ENCODE assay signal across 23 cellular contexts in genomic region chr17:29061036-29061435, GRCh38. TPM values are rescaled to one million over a fixed set of nuclear protein-coding genes. Genes with fewer than 3 reads are reported as not detected.
DNase-seq lines count a peak whose midpoint lies in the region; ATAC-seq, FAIRE-seq and TF ChIP-seq lines count a peak whose summit lies in the region.
"Had no signal": no experiment of that assay in that cellular context is flagged by ENCODE, and none has a peak within 500 bp of the region (broad histone marks: within the 10 kb centered on the region; RNA-seq: fewer than 3 reads in every experiment).

No MANE protein-coding gene starts in this region.

- CTCF ChIA-PET in A673 (lab: Charles Lee) (no interaction called here), H1 (lab: Charles Lee; ENCODE audit: partially characterized antibody) (interaction anchor here (1.1 to 2.8 kb wide), 3 partner anchors 12 to 95 kb away, joined by 3 to 11 read pairs (median 5); no protein-coding TSS in a partner anchor)

- peak overlapping the region; percentile 77; the same call in 1 of the 2 replicates for H2BK5ac ChIP-seq in H1 (ENCODE audit: low read depth, low read length)

- POLR2A ChIA-PET in A673 (lab: Charles Lee; ENCODE audit: low non-redundant PET) (no interaction called here), H1 (lab: Charles Lee; ENCODE audit: partially characterized antibody) (interaction anchor here (1.1 to 3.1 kb wide), 6 partner anchors 10 to 65 kb away, joined by 3 to 19 read pairs (median 4); partner anchors contain the start of gene PIPOX)

- no peak overlapping the region for H3K14ac ChIP-seq in H1 (ENCODE audit: insufficient read length)

- H3K36me3 ChIP-seq in A673 (ENCODE audit: insufficient read depth, low read length, poor library complexity, severe bottlenecking) (no peaks in the 10 kb centered on the region), H1 (ENCODE audit: control insufficient read depth in 2 of 4, insufficient read depth in 4 of 4, low read length in 3 of 4) (peaks cover 0 to 3% (median 0%) of the 10 kb centered on the region in 4 experiments; a peak in 1 of 8 replicates), mesodermal cell (ENCODE audit: control insufficient read depth, insufficient read depth, low read length) (no peaks in the 10 kb centered on the region)
- H3K36me3 ChIP-seq: ascending aorta, ovary had no signal

- no peak for FAIRE-seq in H1 (lab: Jason Lieb, UNC)
- FAIRE-seq: A204.1, islet of Langerhans had no signal

- H2BK120ac ChIP-seq in H1 (replicated peaks; ENCODE audit: low read depth, low read length), result no peak overlapping the region

- peak overlapping the region; percentile 4 for H3K4me3 ChIP-seq in A673 (ENCODE audit: low read depth, low read length, poor library complexity, severe bottlenecking)
- no peak overlapping the region for H3K4me3 ChIP-seq in H1 (ENCODE audit: extremely low read depth in 1 of 4, insufficient read depth in 2 of 4, low read depth in 3 of 4, low read length in 4 of 4)
- H3K4me3 ChIP-seq in mesodermal cell (ENCODE audit: extremely low read depth, insufficient read depth, low read length, poor library complexity, severe bottlenecking), result no peak overlapping the region
- H3K4me3 ChIP-seq: ascending aorta, GM23248, mucosa of descending colon, ovary had no signal

- peak overlapping the region in 1 of 2 experiments; percentile 39; a peak in 2 of 4 replicates for H3K4me2 ChIP-seq in H1 (ENCODE audit: insufficient read depth in 1 of 2, low read depth in 2 of 2, low read length in 2 of 2)

- H3K9me3 ChIP-seq in A673 (ENCODE audit: low read depth, low read length, poor library complexity, severe bottlenecking), result no peaks in the 10 kb centered on the region
- H3K9me3 ChIP-seq in H1 (ENCODE audit: insufficient read depth in 2 of 2, low read depth in 1 of 2, low read length in 1 of 2), result no peaks in the 10 kb centered on the region
- no peaks in the 10 kb centered on the region for H3K9me3 ChIP-seq in mesodermal cell (ENCODE audit: control insufficient read depth, low read length)
- H3K9me3 ChIP-seq: ascending aorta, mucosa of descending colon, ovary had no signal

- WGBS in H1 (ENCODE audit: extremely low coverage in 1 of 2, insufficient coverage in 1 of 2, insufficient read length in 1 of 2, insufficient replicate concordance in 2 of 2, low coverage in 1 of 2, low lambda C conversion rate in 2 of 2, missing lambda C conversion rate in 1 of 2), 2 experiments, result 90% methylated on average over 8 of the region's 8 CpGs; no CpG with 5 or more reads in 1 of the 2 experiments
- 67 to 71% methylated on average over 6 to 8 of the region's 8 CpGs for WGBS in mesodermal cell (ENCODE audit: insufficient coverage in 2 of 2), 2 experiments

- no peaks in the 10 kb centered on the region for H3K23me2 ChIP-seq in H1 (ENCODE audit: low read depth, low read length)

- H3K4me1 ChIP-seq in A673 (ENCODE audit: insufficient read depth, low read length, poor library complexity, severe bottlenecking) (peaks cover 48% of the 10 kb centered on the region), H1 (replicated peaks in 1 of 4; ENCODE audit: control insufficient read depth in 3 of 4, insufficient read depth in 4 of 4, low read length in 3 of 4) (peaks cover 9 to 26% (median 18%) of the 10 kb centered on the region in 4 experiments), mesodermal cell (ENCODE audit: control insufficient read depth, insufficient read depth, low read length, poor library complexity, severe bottlenecking) (peaks cover 26% of the 10 kb centered on the region)
- H3K4me1 ChIP-seq: ascending aorta had no signal

- no peaks in the 10 kb centered on the region for H4K20me1 ChIP-seq in H1 (replicated peaks in 1 of 2; ENCODE audit: control insufficient read depth in 1 of 2, insufficient read depth in 2 of 2, low read length in 2 of 2)

- no peak overlapping the region for H2AFZ ChIP-seq in H1 (ENCODE audit: low read length)
- H2AFZ ChIP-seq: GM23248 had no signal

- H3K4ac ChIP-seq in H1 (replicated peaks; ENCODE audit: insufficient read length, low read depth, low read length), result no peak overlapping the region

- intact Hi-C loops in A673 (cut with micrococcal nuclease; ENCODE audit: unreplicated experiment), result no loop called here

- H3K79me2 ChIP-seq in H1 (ENCODE audit: control insufficient read depth in 1 of 2, insufficient read depth in 2 of 2, low read length in 2 of 2), result no peaks in the 10 kb centered on the region

- peak overlapping the region; percentile 86; the same call in 1 of the 2 replicates for H2AK5ac ChIP-seq in H1 (ENCODE audit: low read depth, low read length)

- TF ChIP-seq RAD21 in H1 (IDR thresholded peaks at IDR 0.05 in 1 of 2, conservative IDR thresholded peaks at IDR 0.05 in 1 of 2; ENCODE audit: low read depth in 2 of 2, low read length in 2 of 2), result no peak

- H2BK12ac ChIP-seq in H1 (ENCODE audit: low read depth, low read length), result no peak overlapping the region; the same call in 1 of the 2 replicates

- H2BK20ac ChIP-seq in H1 (ENCODE audit: low read length), result no peak overlapping the region

- no peak for TF ChIP-seq POLR2A in H1 (IDR thresholded peaks at IDR 0.05; ENCODE audit: control extremely low read depth in 1 of 2, low read depth in 2 of 2, low read length in 2 of 2)

- H4K91ac ChIP-seq in H1 (replicated peaks; ENCODE audit: insufficient read length, low read length), result no peak overlapping the region

- TF ChIP-seq CTCF in A673 (conservative IDR thresholded peaks at IDR 0.05; ENCODE audit: low read depth, low read length), result no peak
- TF ChIP-seq CTCF in H1 (IDR thresholded peaks at IDR 0.05; ENCODE audit: control extremely low read depth in 1 of 3, insufficient read depth in 1 of 3, low read depth in 1 of 3, low read length in 3 of 3), result no peak

- no peak overlapping the region for H4K8ac ChIP-seq in H1 (ENCODE audit: extremely low read depth, insufficient read depth, low read length)

- H2BK15ac ChIP-seq in H1 (ENCODE audit: low read length), result no peak overlapping the region

- BruUV-seq in A673 (replicated peaks; lab: Mats Ljungman, UMichigan), result no TSS peak

- H4K5ac ChIP-seq in H1 (ENCODE audit: insufficient read length, low read depth, low read length), result no peak overlapping the region

- H3K18ac ChIP-seq in H1 (ENCODE audit: extremely low read depth, low read length), result 0 out of 2 replicates have a peak overlapping the region, but pooled peaks have one; percentile 0

- no peak overlapping the region for H3K56ac ChIP-seq in H1 (replicated peaks; ENCODE audit: insufficient read length, low read depth, low read length)

- H3K79me1 ChIP-seq in H1 (ENCODE audit: low read depth, low read length), result no peaks in the 10 kb centered on the region

- H3K27ac ChIP-seq in A673 (ENCODE audit: low read depth, low read length, poor library complexity, severe bottlenecking) (peak overlapping the region; percentile 57), H1 (ENCODE audit: low read depth, low read length) (no peak overlapping the region), mesodermal cell (ENCODE audit: low read depth, low read length, severe bottlenecking) (peak overlapping the region; percentile 74)
- H3K27ac ChIP-seq: ascending aorta, GM23248, ovary, RWPE1 had no signal

- no peak overlapping the region for H3K23ac ChIP-seq in H1 (ENCODE audit: insufficient read length)

- no peak for ATAC-seq in GM19397 (IDR thresholded peaks at IDR 0.05; ENCODE audit: unreplicated experiment)
- ATAC-seq in GM21576 (IDR thresholded peaks at IDR 0.05; ENCODE audit: unreplicated experiment), result no peak
- ATAC-seq: mucosa of descending colon had no signal

- H3K27me3 ChIP-seq in A673 (replicated peaks; ENCODE audit: insufficient read depth, low read depth, low read length, poor library complexity) (no peaks in the 10 kb centered on the region), H1 (replicated peaks in 1 of 4; ENCODE audit: control insufficient read depth in 3 of 4, extremely low read depth in 1 of 4, insufficient read depth in 3 of 4, low read length in 3 of 4) (0 out of 7 replicates have a peak, but pooled peaks cover 0 to under 1% (median 0%) of the 10 kb centered on the region in 4 experiments)
- H3K27me3 ChIP-seq: ascending aorta, ovary had no signal

- TF ChIP-seq EP300 in H1 (IDR thresholded peaks at IDR 0.05; ENCODE audit: borderline replicate concordance in 1 of 2, low read depth in 2 of 2, low read length in 2 of 2), result no peak

- DNase-seq in A673 (ENCODE audit: low spot score), result no peak
- DNase-seq in OCI-M1 (lab: John Stamatoyannopoulos, UW), result peak; percentile 95
- no peak for DNase-seq in H1 (ENCODE audit: low read depth in 1 of 2, low spot score in 2 of 2)
- DNase-seq in NCI-H1092 treated with DMSO at 0.1 percent for 48 hours (lab: John Stamatoyannopoulos, UW), result no peak
- DNase-seq in DMS79 treated with DMSO at 0.1 percent for 48 hours (lab: John Stamatoyannopoulos, UW), result no peak
- DNase-seq: activated CD4-positive, alpha-beta T cell treated with anti-CD3 and anti-CD28 coated beads for 1 hour; CD8-positive, alpha-beta memory T cell; dermis blood vessel endothelial cell; EL; GM23248; Karpas-422; mucosa of descending colon; ovary; T-helper 2 cell; trophoblast cell had no signal

- peak overlapping the region in 1 of 4 experiments; percentile 2; a peak in 1 of 7 replicates for H3K9ac ChIP-seq in H1 (replicated peaks in 1 of 4; ENCODE audit: extremely low read depth in 1 of 4, low read depth in 3 of 4, low read length in 3 of 4)
- H3K9ac ChIP-seq: GM23248 had no signal

RNA-seq across cellular contexts. Expression of gene PIPOX, which starts 18.1 kb away (rescaled TPM):
- 7.8 and 8.8 TPM in 2 replicates for total RNA-seq in A673 (2021)
- 55.5 and 57.2 TPM in 2 replicates for total RNA-seq in H1 (2021; fragmentation: NEBNext Ultra II Directional; extraction: Animal tissue kit (Norgen Biotek cat#: 25700))
- polyA plus RNA-seq in H1 (2011; rRNA removed), result 75.0 and 99.6 TPM in 2 replicates
- 70.3 TPM for polyA plus RNA-seq in H1 (2011; cell fraction: cytosol; rRNA removed)
- polyA plus RNA-seq in H1 (2011; cell fraction: nucleus; rRNA removed), result 39.1 TPM
- polyA plus RNA-seq in H1 (2012, experiment 1 of 2), result 46.5 to 58.4 TPM (median 54.3 TPM) in 4 replicates
- polyA plus RNA-seq in H1 (2012, experiment 2 of 2), result 39.4 TPM
- polyA plus RNA-seq in H1 (2013, experiment 1 of 2), result 51.2 TPM
- 48.0 TPM for polyA plus RNA-seq in H1 (2013, experiment 2 of 2)
- 68.1 and 68.2 TPM in 2 replicates for polyA minus RNA-seq in H1 (2011; rRNA and poly(A)+ RNA removed)
- 15.8 TPM for polyA minus RNA-seq in H1 (2011; cell fraction: cytosol; rRNA and poly(A)+ RNA removed)
- polyA minus RNA-seq in H1 (2011; cell fraction: nucleus; rRNA and poly(A)+ RNA removed), result 28.2 TPM
- 1.5 TPM for polyA plus RNA-seq in mesodermal cell (2013, experiment 1 of 2)
- 1.9 TPM for polyA plus RNA-seq in mesodermal cell (2013, experiment 2 of 2)
- total RNA-seq: ascending aorta, GM23248 had no signal
- polyA plus RNA-seq: GM23248 had no signal

RNA-seq across cellular contexts. Expression of gene SEZ6, which starts 55.2 kb away (rescaled TPM):
- total RNA-seq in A673 (2021), result 1.5 and 2.6 TPM in 2 replicates
- 6.9 and 7.8 TPM in 2 replicates for total RNA-seq in H1 (2021; fragmentation: NEBNext Ultra II Directional; extraction: Animal tissue kit (Norgen Biotek cat#: 25700))
- 8.5 and 16.1 TPM in 2 replicates for polyA plus RNA-seq in H1 (2011; rRNA removed)
- polyA plus RNA-seq in H1 (2011; cell fraction: cytosol; rRNA removed), result 4.8 TPM
- 18.6 TPM for polyA plus RNA-seq in H1 (2011; cell fraction: nucleus; rRNA removed)
- 10.7 to 21.5 TPM (median 18.7 TPM) in 4 replicates for polyA plus RNA-seq in H1 (2012, experiment 1 of 2)
- polyA plus RNA-seq in H1 (2012, experiment 2 of 2), result 19.3 TPM
- 11.1 TPM for polyA plus RNA-seq in H1 (2013, experiment 1 of 2)
- polyA plus RNA-seq in H1 (2013, experiment 2 of 2), result 10.2 TPM
- 5.6 and 13.9 TPM in 2 replicates for polyA minus RNA-seq in H1 (2011; rRNA and poly(A)+ RNA removed)
- 5.6 TPM for polyA minus RNA-seq in H1 (2011; cell fraction: cytosol; rRNA and poly(A)+ RNA removed)
- polyA minus RNA-seq in H1 (2011; cell fraction: nucleus; rRNA and poly(A)+ RNA removed), result 7.6 TPM
- 0.81 TPM for polyA plus RNA-seq in mesodermal cell (2013, experiment 1 of 2)
- 0.35 TPM for polyA plus RNA-seq in mesodermal cell (2013, experiment 2 of 2)
- total RNA-seq: ascending aorta; CD8-positive, alpha-beta memory T cell; dermis blood vessel endothelial cell; esophagus mucosa; GM23248; ovary had no signal
- polyA plus RNA-seq: GM23248, ovary had no signal
